32 cellular contexts compared by ENCODE assay signal in genomic region chr13:93637852-93638251, GRCh38.
"Had no signal": no experiment of that assay in that cellular context is flagged by ENCODE, and none has a peak within 500 bp of the region (broad histone marks: within the 10 kb centered on the region; RNA-seq: fewer than 3 reads in every experiment).

No MANE protein-coding gene starts in this region.

- H3K27ac ChIP-seq: ascending aorta, cardiac muscle cell, WERI-Rb-1 had no signal

- H3K9me3 ChIP-seq: ascending aorta had no signal

- H3K36me3 ChIP-seq: ascending aorta, cardiac muscle cell, WERI-Rb-1 had no signal

- DNase-seq: activated CD4-positive, alpha-beta memory T cell treated with anti-CD3 and anti-CD28 coated beads, Interleukin-2, amount 10 ng/mL, durations not matched to agents 7 days and 5 days; activated CD4-positive, alpha-beta T cell treated with anti-CD3 and anti-CD28 coated beads for 1 hour; activated CD4-positive, alpha-beta T cell treated with anti-CD3 and anti-CD28 coated beads for 36 hours; activated CD4-positive, alpha-beta T cell treated with anti-CD3 and anti-CD28 coated beads for 48 hours; activated CD4-positive, alpha-beta T cell treated with anti-CD3 and anti-CD28 coated beads, Interleukin-2, amount 10 ng/mL, durations not matched to agents 7 days and 5 days; activated CD4-positive, alpha-beta T cell treated with anti-CD3 and anti-CD28 coated beads, Interleukin-2, amount 50 U/mL, for 48 hours; activated CD4-positive, CD25-positive, alpha-beta regulatory T cell; activated CD8-positive, alpha-beta memory T cell treated with anti-CD3 and anti-CD28 coated beads for 24 hours; activated CD8-positive, alpha-beta memory T cell treated with anti-CD3 and anti-CD28 coated beads, Interleukin-2, amount 10 ng/mL, durations not matched to agents 7 days and 5 days; activated CD8-positive, alpha-beta memory T cell treated with anti-CD3 and anti-CD28 coated beads, Interleukin-2, amount 50 U/mL, for 48 hours; activated CD8-positive, alpha-beta T cell treated with anti-CD3 and anti-CD28 coated beads, Interleukin-2, amount 10 ng/mL, durations not matched to agents 7 days and 5 days; activated effector memory CD4-positive, alpha-beta T cell treated with Interleukin-2 at 50 U/mL for 16 hours; activated gamma-delta T cell; activated naive CD4-positive, alpha-beta T cell treated with anti-CD3 and anti-CD28 coated beads, Interleukin-2, amount 10 ng/mL, durations not matched to agents 7 days and 5 days; activated naive CD4-positive, alpha-beta T cell treated with Interleukin-2 at 50 U/mL for 16 hours; activated naive CD8-positive, alpha-beta T cell treated with anti-CD3 and anti-CD28 coated beads, Interleukin-2, amount 10 ng/mL, durations not matched to agents 7 days and 5 days; activated naive CD8-positive, alpha-beta T cell treated with anti-CD3 and anti-CD28 coated beads, Interleukin-2, amount 50 U/mL, for 24 hours; activated T-cell treated with anti-CD3 and anti-CD28 coated beads, Interleukin-2, amount 50 U/mL, for 24 hours; activated T-cell treated with anti-CD3 and anti-CD28 coated beads, Interleukin-2, amount 50 U/mL, for 48 hours; amygdala; anterior cingulate cortex; caudate nucleus; cerebellar nuclear complex; T-helper 2 cell; T-helper 9 cell; WERI-Rb-1 had no signal

- ATAC-seq: activated CD4-positive, alpha-beta T cell treated with anti-CD3 and anti-CD28 coated beads for 36 hours; activated CD4-positive, CD25-positive, alpha-beta regulatory T cell treated with anti-CD3 and anti-CD28 coated beads, Interleukin-2, amount 50 U/mL, for 24 hours; activated CD8-positive, alpha-beta memory T cell treated with anti-CD3 and anti-CD28 coated beads, Interleukin-2, amount 10 ng/mL, durations not matched to agents 7 days and 5 days; activated CD8-positive, alpha-beta T cell treated with anti-CD3 and anti-CD28 coated beads, Interleukin-2, amount 10 ng/mL, durations not matched to agents 7 days and 5 days; activated naive CD8-positive, alpha-beta T cell treated with anti-CD3 and anti-CD28 coated beads, Interleukin-2, amount 50 U/mL, for 24 hours; WTC11 had no signal

- H3K4me1 ChIP-seq: ascending aorta had no signal

- H3K27me3 ChIP-seq: ascending aorta, cardiac muscle cell had no signal

- H3K4me3 ChIP-seq: ascending aorta, cardiac muscle cell had no signal

- FAIRE-seq: bronchial epithelial cell, TTC549 had no signal
